In genomic region chr4:112938461-112939058, GRCh38 we compare ENCODE assay signal across 8 cellular contexts.
A peak's percentile ranks its signal among the peaks of the same experiment; 100 is the strongest.
DNase-seq lines count a peak whose midpoint lies in the region; ATAC-seq lines count a peak whose summit lies in the region.

No MANE protein-coding gene starts in this region.

- ATAC-seq in Right ventricle myocardium superior (ENCODE audit: poor library complexity) (peak; percentile 53), HG03025 (IDR thresholded peaks at IDR 0.05; ENCODE audit: low FRiP score, unreplicated experiment) (no peak), HG03469 (IDR thresholded peaks at IDR 0.05; ENCODE audit: unreplicated experiment) (no peak)

- no peak for DNase-seq in Right ventricle myocardium superior
- DNase-seq in cardiac septum (ENCODE audit: low spot score), result no peak
- peak; percentile 20 for DNase-seq in Jurkat, Clone E6-1 (ENCODE audit: low read depth, low spot score)
- DNase-seq in SW480 (ENCODE audit: low spot score), result peak; percentile 30
- DNase-seq in globus pallidus (ENCODE audit: low spot score), result peak; percentile 78
- DNase-seq in substantia nigra (lab: John Stamatoyannopoulos, UW), result peak in 1 of 49 donors; percentile 11

- peak overlapping the region; percentile 49 for H3K27ac ChIP-seq in substantia nigra (ENCODE audit: low read depth, low read length, poor library complexity, severe bottlenecking)

- intact Hi-C loops in Right ventricle myocardium superior (cut with DNase I), result loop anchor here (5.0 to 10.0 kb wide), 2 partner anchors 174 to 301 kb away; partner anchors contain the start of genes LARP7 and ZGRF1
- intact Hi-C loops in cardiac septum (cut with DNase I), result loop anchor here (5.0 kb wide), 3 partner anchors 86 to 301 kb away; partner anchors contain the start of genes LARP7 and ZGRF1

- H3K4me3 ChIP-seq in Jurkat, Clone E6-1 (ENCODE audit: low read length), result no peak overlapping the region

Comparison
In these comparisons a context has a peak if more than half of its experiments do, and no peak if none do; other contexts are left out.
1. DNase-seq: peak in Jurkat, Clone E6-1 (single experiment), SW480 (single experiment) and globus pallidus (single experiment); none in Right ventricle myocardium superior (single experiment) and cardiac septum (single experiment).